ENCODE assay signal across 13 cellular contexts in the genomic region with DNA sequence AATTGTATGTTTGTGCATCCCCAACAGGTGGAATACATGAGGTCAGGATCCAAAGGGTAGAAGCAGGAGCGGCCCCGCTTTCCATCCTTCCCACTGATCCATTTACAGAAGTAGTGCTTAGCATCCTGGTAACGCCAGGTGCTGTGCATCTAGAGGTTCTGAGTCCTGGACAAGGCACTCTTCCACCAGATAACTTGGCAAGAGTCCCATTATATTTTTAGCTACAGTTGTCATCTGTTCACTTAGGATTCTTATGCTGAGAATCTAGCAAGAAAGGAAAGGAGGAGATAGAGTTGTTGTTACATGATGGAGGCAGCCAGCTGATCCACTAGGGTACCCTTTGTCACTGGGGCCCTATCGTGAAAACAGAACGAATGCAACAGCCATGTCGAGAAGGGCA.
"Had no signal": no experiment of that assay in that cellular context is flagged by ENCODE, and none has a peak within 500 bp of the region (broad histone marks: within the 10 kb centered on the region; RNA-seq: fewer than 3 reads in every experiment).

No MANE protein-coding gene starts in this region.

- H3K4me1 ChIP-seq: parathyroid adenoma, prostate gland had no signal

- H2AFZ ChIP-seq: parathyroid adenoma had no signal

- H3K27ac ChIP-seq: heart right ventricle, parathyroid adenoma, prostate gland, skin epidermis had no signal

- H3K36me3 ChIP-seq: heart right ventricle, prostate gland had no signal

- H3K4me3 ChIP-seq: heart right ventricle, prostate gland, skin epidermis had no signal

- H3K79me2 ChIP-seq: parathyroid adenoma had no signal

- H3K9ac ChIP-seq: parathyroid adenoma had no signal

- ATAC-seq: esophagus mucosa had no signal

- DNase-seq: central memory CD4-positive, alpha-beta T cell; effector memory CD4-positive, alpha-beta T cell; heart right ventricle; hypothalamus; mammary epithelial cell; naive B cell; nephron progenitor cell; stimulated activated naive CD4-positive, alpha-beta T cell; trophoblast cell had no signal

- H3K9me3 ChIP-seq: heart right ventricle, prostate gland had no signal
